ENCODE assay signal across 8 cellular contexts in the genomic region with DNA sequence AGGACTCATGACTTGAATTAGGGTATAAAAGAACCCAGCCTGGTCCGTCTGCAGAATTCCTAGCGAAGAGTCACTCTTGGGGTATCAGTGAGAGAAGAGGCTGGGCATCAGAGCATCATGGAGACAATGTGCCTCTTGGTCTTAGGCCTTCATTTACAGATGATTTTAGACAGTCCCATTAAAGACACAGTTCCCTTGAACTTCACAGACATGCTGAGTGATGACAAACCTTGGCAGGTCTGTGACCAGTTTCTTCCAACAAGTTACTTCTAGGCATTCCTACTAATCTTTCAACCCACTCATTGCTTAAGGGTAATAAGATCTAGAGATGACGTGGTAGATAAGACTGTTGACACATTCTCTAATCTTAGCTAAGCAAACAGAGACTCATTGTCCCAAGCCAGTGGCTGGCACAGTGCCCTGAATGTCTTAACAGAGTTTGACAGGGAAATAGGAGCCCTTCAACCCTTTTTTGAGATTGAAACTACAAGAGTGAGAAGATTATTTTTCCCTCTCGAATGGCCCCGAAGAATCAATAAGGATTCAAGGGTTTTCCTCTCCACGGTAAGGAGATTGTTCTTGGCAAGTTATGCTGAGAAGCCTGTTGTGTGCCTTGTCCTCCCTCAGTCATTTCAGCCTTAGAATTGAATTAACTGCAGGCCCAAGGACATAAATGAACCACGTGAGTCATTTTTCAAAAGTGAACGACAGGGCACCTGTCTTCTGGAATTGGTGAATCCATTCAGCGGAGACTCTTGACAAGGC.
A peak's percentile ranks its signal among the peaks of the same experiment; 100 is the strongest.
DNase-seq lines count a peak whose midpoint lies in the region; ATAC-seq and TF ChIP-seq lines count a peak whose summit lies in the region.

No MANE protein-coding gene starts in this region.

- peak; percentile 44 for DNase-seq in activated T-cell treated with anti-CD3 and anti-CD28 coated beads for 48 hours (ENCODE audit: low read depth)
- no peak for DNase-seq in activated T-cell treated with anti-CD3 and anti-CD28 coated beads, Interleukin-2, amount 50 U/mL, for 1 hour
- peak; percentile 74 to 79 for DNase-seq in SJSA1 (ENCODE audit: low read depth in 1 of 2, low spot score in 2 of 2)
- peak; percentile 99 for DNase-seq in fibroblast of the aortic adventitia (ENCODE audit: low read depth)
- no peak for DNase-seq in progenitor cell of endocrine pancreas (ENCODE audit: low spot score, unreplicated experiment)

- no peaks in the 10 kb centered on the region for H3K36me3 ChIP-seq in SJSA1

- ATAC-seq in HG03039 (IDR thresholded peaks at IDR 0.05; ENCODE audit: unreplicated experiment) (no peak), HG03159 (IDR thresholded peaks at IDR 0.05; ENCODE audit: unreplicated experiment) (no peak), GM18870 (IDR thresholded peaks at IDR 0.05; ENCODE audit: unreplicated experiment) (no peak)

- peak overlapping the region; percentile 41 for H3K27ac Mint-ChIP-seq in progenitor cell of endocrine pancreas

- no peaks in the 10 kb centered on the region for H3K9me3 ChIP-seq in SJSA1 (replicated peaks)

- H3K36me3 Mint-ChIP-seq in progenitor cell of endocrine pancreas (ENCODE audit: insufficient read depth): no peaks in the 10 kb centered on the region

- H3K4me1 Mint-ChIP-seq in progenitor cell of endocrine pancreas (ENCODE audit: low read depth): peaks cover 15% of the 10 kb centered on the region

- H3K27ac ChIP-seq in SJSA1: no peak overlapping the region

- peaks cover 10% of the 10 kb centered on the region for H3K9me3 Mint-ChIP-seq in progenitor cell of endocrine pancreas (ENCODE audit: low read depth)

- H3K27me3 Mint-ChIP-seq in progenitor cell of endocrine pancreas: peaks cover 27% of the 10 kb centered on the region

- TF ChIP-seq CTCF in fibroblast of the aortic adventitia (IDR thresholded peaks at IDR 0.05; ENCODE audit: insufficient read depth, low read length) (no peak), progenitor cell of endocrine pancreas (IDR thresholded peaks at IDR 0.05; ENCODE audit: unreplicated experiment) (no peak)

- no peaks in the 10 kb centered on the region for H3K27me3 ChIP-seq in SJSA1 (replicated peaks)

- peaks cover 12% of the 10 kb centered on the region for H3K4me1 ChIP-seq in SJSA1 (replicated peaks)

- H3K4me3 ChIP-seq in SJSA1: no peak overlapping the region
- H3K4me3 ChIP-seq in fibroblast of the aortic adventitia (ENCODE audit: low read depth, low read length): no peak overlapping the region

- H3K4me3 Mint-ChIP-seq in progenitor cell of endocrine pancreas (ENCODE audit: low read depth): no peak overlapping the region

Comparison
In these comparisons a context has a peak if more than half of its experiments do, and no peak if none do; other contexts are left out.
1. DNase-seq: peak in activated T-cell treated with anti-CD3 and anti-CD28 coated beads for 48 hours (single experiment), SJSA1 (2 of 2) and fibroblast of the aortic adventitia (single experiment); none in activated T-cell treated with anti-CD3 and anti-CD28 coated beads, Interleukin-2, amount 50 U/mL, for 1 hour (single experiment) and progenitor cell of endocrine pancreas (single experiment).